8 cellular contexts compared by ENCODE assay signal in genomic region chr13:99258210-99258860, GRCh38. TPM values are rescaled to one million over a fixed set of nuclear protein-coding genes. Genes with fewer than 3 reads are reported as not detected.
DNase-seq lines count a peak whose midpoint lies in the region; ATAC-seq, FAIRE-seq and TF ChIP-seq lines count a peak whose summit lies in the region.

TSS of gene GPR18 (minus strand) at chr13:99258379. CDS start at chr13:99255872, 2,507 bp downstream.

- peak within 1 kb of the TSS; percentile 86 to 94 for H3K4me3 Mint-ChIP-seq in activated T-cell treated with anti-CD3 and anti-CD28 coated beads, Interleukin-2, amount 50 U/mL, for 72 hours
- H3K4me3 Mint-ChIP-seq in T-helper 17 cell = peak within 1 kb of the TSS; percentile 95

- peak within 1 kb of the TSS in 1 of 2 donors; percentile 17 for H3K4me3 ChIP-seq in small intestine (ENCODE audit: low read depth in 1 of 2, low read length in 2 of 2)

- H3K4me1 ChIP-seq in small intestine (ENCODE audit: control insufficient read depth in 2 of 2, insufficient read depth in 1 of 2, low read depth in 1 of 2, low read length in 1 of 2) (peaks cover 0 to 6% of the 10 kb centered on the region in 2 donors), foreskin keratinocyte (no peaks in the 10 kb centered on the region)

- no peaks in the 10 kb centered on the region for H3K9me3 Mint-ChIP-seq in activated T-cell treated with anti-CD3 and anti-CD28 coated beads, Interleukin-2, amount 50 U/mL, for 72 hours

- ATAC-seq in activated T-cell treated with anti-CD3 and anti-CD28 coated beads, Interleukin-2, amount 50 U/mL, for 72 hours (replicated peaks in 1 of 2) = peak; percentile 86 to 91
- ATAC-seq in HG03045 (IDR thresholded peaks at IDR 0.05; ENCODE audit: unreplicated experiment) = peak; percentile 85
- ATAC-seq in T-helper 17 cell = peak; percentile 83
- no peak for ATAC-seq in foreskin keratinocyte

- no peak for TF ChIP-seq CTCF in foreskin keratinocyte (conservative IDR thresholded peaks at IDR 0.05)

- peaks cover 3 to 9% of the 10 kb centered on the region in 2 donors for H3K36me3 ChIP-seq in small intestine (ENCODE audit: control insufficient read depth in 2 of 2, insufficient read depth in 2 of 2, low read length in 2 of 2)

- DNase-seq in activated T-cell treated with anti-CD3 and anti-CD28 coated beads, Interleukin-2, amount 50 U/mL, for 72 hours = peak in 1 of 2 donors; percentile 33
- DNase-seq in activated T-cell treated with anti-CD3 and anti-CD28 coated beads for 4 hours (no peak), T-helper 17 cell (no peak), small intestine (peak; percentile 43), amniotic stem cell (lab: John Stamatoyannopoulos, UW) (no peak), foreskin keratinocyte (no peak), SKM-1 treated with dmso at 0.1 percent for 144 hours (lab: John Stamatoyannopoulos, UW; ENCODE audit: unreplicated experiment) (no peak)

- FAIRE-seq in small intestine (lab: Jason Lieb, UNC) = no peak

- H3K4me1 Mint-ChIP-seq in activated T-cell treated with anti-CD3 and anti-CD28 coated beads, Interleukin-2, amount 50 U/mL, for 72 hours (ENCODE audit: low read depth) = peaks cover 83% of the 10 kb centered on the region
- peaks cover 45% of the 10 kb centered on the region for H3K4me1 Mint-ChIP-seq in T-helper 17 cell

- H3K27ac ChIP-seq in small intestine (ENCODE audit: low read depth in 1 of 2, low read length in 1 of 2) = peak within 1 kb of the TSS; percentile 41 to 54
- H3K27ac ChIP-seq in foreskin keratinocyte = no peak within 1 kb of the TSS

- H3K36me3 Mint-ChIP-seq in activated T-cell treated with anti-CD3 and anti-CD28 coated beads, Interleukin-2, amount 50 U/mL, for 72 hours (ENCODE audit: insufficient read depth in 2 of 2) = peaks cover 13 to 32% of the 10 kb centered on the region in 2 donors
- peaks cover 12% of the 10 kb centered on the region for H3K36me3 Mint-ChIP-seq in T-helper 17 cell (ENCODE audit: low read depth)

- H3K9me3 ChIP-seq in T-helper 17 cell (ENCODE audit: control insufficient read depth, low read length, poor library complexity, severe bottlenecking) = no peaks in the 10 kb centered on the region
- H3K9me3 ChIP-seq in small intestine (ENCODE audit: control insufficient read depth, low read depth) = no peaks in the 10 kb centered on the region

- peak within 1 kb of the TSS; percentile 94 for H3K27ac Mint-ChIP-seq in activated T-cell treated with anti-CD3 and anti-CD28 coated beads, Interleukin-2, amount 50 U/mL, for 72 hours
- H3K27ac Mint-ChIP-seq in T-helper 17 cell = peak within 1 kb of the TSS; percentile 97

- 60 to 84% (median 64%) methylated on average over 4 of the region's 4 CpGs for WGBS in small intestine, 3 donors

- H3K27me3 ChIP-seq in small intestine (ENCODE audit: control insufficient read depth in 2 of 2, insufficient read depth in 2 of 2, low read length in 2 of 2) (no peaks in the 10 kb centered on the region), foreskin keratinocyte (no peaks in the 10 kb centered on the region)

- H3K27me3 Mint-ChIP-seq in activated T-cell treated with anti-CD3 and anti-CD28 coated beads, Interleukin-2, amount 50 U/mL, for 72 hours (ENCODE audit: low read depth) = no peaks in the 10 kb centered on the region
- H3K27me3 Mint-ChIP-seq in T-helper 17 cell = no peaks in the 10 kb centered on the region

RNA-seq across cellular contexts. Expression of gene GPR18, which starts in this region (rescaled TPM):
- 10 to 100 TPM; 12.4 to 17.3 TPM for total RNA-seq in activated T-cell treated with anti-CD3 and anti-CD28 coated beads, Interleukin-2, amount 50 U/mL, for 72 hours
- 10 to 100 TPM; 10.1 to 13.6 TPM for total RNA-seq in T-helper 17 cell
- polyA plus RNA-seq in small intestine = under 1 TPM in 2 of 3 donors, not detected in 1; 0.54 to 0.66 TPM
- not detected in 2 replicates for total RNA-seq in foreskin keratinocyte
- not detected in 2 replicates for polyA plus RNA-seq in foreskin keratinocyte

Comparison
In these comparisons a context has a peak if more than half of its experiments do, and no peak if none do; other contexts are left out.
1. RNA of gene GPR18 (total RNA-seq): 12.4 to 17.3 TPM in activated T-cell treated with anti-CD3 and anti-CD28 coated beads, Interleukin-2, amount 50 U/mL, for 72 hours and 10.1 to 13.6 TPM in T-helper 17 cell; not detected in foreskin keratinocyte; every median in the first group is over 10 times any median in the second.
2. Peak in DNase-seq and H3K27ac ChIP-seq in small intestine; RNA of the gene not detected or under 1 TPM.